ENCODE assay signal across 1 cellular context in genomic region chr11:62830904-62831519, GRCh38.
TF ChIP-seq lines count a peak whose summit lies in the region.

No MANE protein-coding gene starts in this region.

TF ChIP-seq in HEK293, 187 proteins besides CTCF, POLR2A, EP300 and RAD21 (continues in another document):
- TF ChIP-seq ZNF280D (tag by site-specific recombination; IDR thresholded peaks at IDR 0.05) (no peak), ZXDB (tag by site-specific recombination; IDR thresholded peaks at IDR 0.05) (no peak), ZBTB49 (tag by site-specific recombination; IDR thresholded peaks at IDR 0.05; ENCODE audit: low read depth) (no peak), KLF9 (tag by site-specific recombination; IDR thresholded peaks at IDR 0.05; ENCODE audit: low read depth) (no peak), ZNF112 (tag by site-specific recombination; IDR thresholded peaks at IDR 0.05) (no peak), SP2 (tag by site-specific recombination; IDR thresholded peaks at IDR 0.05) (no peak), ZFP3 (tag by site-specific recombination; IDR thresholded peaks at IDR 0.05; ENCODE audit: low read depth) (no peak), ZBTB21 (tag by site-specific recombination; IDR thresholded peaks at IDR 0.05) (0 out of 2 replicates have a peak, but pooled peaks have one; percentile 10), ZNF2 (tag by site-specific recombination; IDR thresholded peaks at IDR 0.05) (no peak), GFI1B (tag by site-specific recombination; IDR thresholded peaks at IDR 0.05) (no peak), ZNF514 (tag by site-specific recombination; IDR thresholded peaks at IDR 0.05) (no peak), ZNF324 (tag by site-specific recombination; IDR thresholded peaks at IDR 0.05) (peak; percentile 83), HOXA7 (CRISPR knock-in tag; IDR thresholded peaks at IDR 0.05; ENCODE audit: borderline replicate concordance) (no peak), OVOL3 (tag by site-specific recombination; IDR thresholded peaks at IDR 0.05) (no peak), ZFP69B (tag by site-specific recombination; IDR thresholded peaks at IDR 0.05) (peak; percentile 60; the same call in 1 of the 2 replicates), ZNF544 (tag by site-specific recombination; IDR thresholded peaks at IDR 0.05) (no peak), ZNF76 (tag by site-specific recombination; IDR thresholded peaks at IDR 0.05; ENCODE audit: borderline replicate concordance, low read depth) (peak; percentile 47; the same call in 1 of the 2 replicates), ZNF302 (tag by site-specific recombination; IDR thresholded peaks at IDR 0.05; ENCODE audit: low read depth) (no peak), ZNF184 (tag by site-specific recombination; IDR thresholded peaks at IDR 0.05) (peak; percentile 43; the same call in 1 of the 2 replicates), ZNF473 (tag by site-specific recombination; IDR thresholded peaks at IDR 0.05) (no peak), ZNF138 (tag by site-specific recombination; IDR thresholded peaks at IDR 0.05; ENCODE audit: borderline replicate concordance) (no peak), ZNF169 (tag by site-specific recombination; IDR thresholded peaks at IDR 0.05) (no peak), ELK4 (IDR thresholded peaks at IDR 0.05; ENCODE audit: borderline replicate concordance, low read depth, low read length) (no peak), ZSCAN30 (tag by site-specific recombination; IDR thresholded peaks at IDR 0.05) (0 out of 2 replicates have a peak, but pooled peaks have one; percentile 35), REPIN1 (tag by site-specific recombination; IDR thresholded peaks at IDR 0.05; ENCODE audit: low read depth) (no peak), SP7 (tag by site-specific recombination; IDR thresholded peaks at IDR 0.05) (no peak), ZNF274 (IDR thresholded peaks at IDR 0.05; ENCODE audit: low read length) (no peak), ZNF274 (tag by site-specific recombination; IDR thresholded peaks at IDR 0.05; ENCODE audit: borderline replicate concordance) (no peak), EGR2 (tag by site-specific recombination; IDR thresholded peaks at IDR 0.05; ENCODE audit: low read depth) (no peak), ZNF350 (tag by site-specific recombination; IDR thresholded peaks at IDR 0.05) (no peak), ZNF660 (tag by site-specific recombination; IDR thresholded peaks at IDR 0.05) (peak; percentile 33; the same call in 1 of the 2 replicates), ZNF548 (tag by site-specific recombination; IDR thresholded peaks at IDR 0.05) (no peak), KLF8 (tag by site-specific recombination; IDR thresholded peaks at IDR 0.05) (no peak), ZBTB26 (tag by site-specific recombination; optimal IDR thresholded peaks at IDR 0.05) (no peak), ZBTB17 (tag by site-specific recombination; IDR thresholded peaks at IDR 0.05) (0 out of 2 replicates have a peak, but pooled peaks have one; percentile 16)
- TF ChIP-seq, protein P1, sequence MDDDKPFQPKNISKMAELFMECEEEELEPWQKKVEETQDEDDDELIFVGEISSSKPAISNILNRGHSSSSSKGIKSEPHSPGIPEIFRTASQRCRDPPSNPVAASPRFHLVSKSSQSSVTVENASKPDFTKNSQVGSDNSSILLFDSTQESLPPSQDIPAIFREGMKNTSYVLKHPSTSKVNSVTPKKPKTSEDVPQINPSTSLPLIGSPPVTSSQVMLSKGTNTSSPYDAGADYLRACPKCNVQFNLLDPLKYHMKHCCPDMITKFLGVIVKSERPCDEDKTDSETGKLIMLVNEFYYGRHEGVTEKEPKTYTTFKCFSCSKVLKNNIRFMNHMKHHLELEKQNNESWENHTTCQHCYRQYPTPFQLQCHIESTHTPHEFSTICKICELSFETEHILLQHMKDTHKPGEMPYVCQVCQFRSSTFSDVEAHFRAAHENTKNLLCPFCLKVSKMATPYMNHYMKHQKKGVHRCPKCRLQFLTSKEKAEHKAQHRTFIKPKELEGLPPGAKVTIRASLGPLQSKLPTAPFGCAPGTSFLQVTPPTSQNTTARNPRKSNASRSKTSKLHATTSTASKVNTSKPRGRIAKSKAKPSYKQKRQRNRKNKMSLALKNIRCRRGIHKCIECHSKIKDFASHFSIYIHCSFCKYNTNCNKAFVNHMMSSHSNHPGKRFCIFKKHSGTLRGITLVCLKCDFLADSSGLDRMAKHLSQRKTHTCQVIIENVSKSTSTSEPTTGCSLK (tag by site-specific recombination; IDR thresholded peaks at IDR 0.05) = no peak
- TF ChIP-seq, protein P2, sequence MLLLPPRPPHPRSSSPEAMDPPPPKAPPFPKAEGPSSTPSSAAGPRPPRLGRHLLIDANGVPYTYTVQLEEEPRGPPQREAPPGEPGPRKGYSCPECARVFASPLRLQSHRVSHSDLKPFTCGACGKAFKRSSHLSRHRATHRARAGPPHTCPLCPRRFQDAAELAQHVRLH (tag by site-specific recombination; IDR thresholded peaks at IDR 0.05) = peak; percentile 73; the same call in 1 of the 2 replicates
- TF ChIP-seq, protein P3, sequence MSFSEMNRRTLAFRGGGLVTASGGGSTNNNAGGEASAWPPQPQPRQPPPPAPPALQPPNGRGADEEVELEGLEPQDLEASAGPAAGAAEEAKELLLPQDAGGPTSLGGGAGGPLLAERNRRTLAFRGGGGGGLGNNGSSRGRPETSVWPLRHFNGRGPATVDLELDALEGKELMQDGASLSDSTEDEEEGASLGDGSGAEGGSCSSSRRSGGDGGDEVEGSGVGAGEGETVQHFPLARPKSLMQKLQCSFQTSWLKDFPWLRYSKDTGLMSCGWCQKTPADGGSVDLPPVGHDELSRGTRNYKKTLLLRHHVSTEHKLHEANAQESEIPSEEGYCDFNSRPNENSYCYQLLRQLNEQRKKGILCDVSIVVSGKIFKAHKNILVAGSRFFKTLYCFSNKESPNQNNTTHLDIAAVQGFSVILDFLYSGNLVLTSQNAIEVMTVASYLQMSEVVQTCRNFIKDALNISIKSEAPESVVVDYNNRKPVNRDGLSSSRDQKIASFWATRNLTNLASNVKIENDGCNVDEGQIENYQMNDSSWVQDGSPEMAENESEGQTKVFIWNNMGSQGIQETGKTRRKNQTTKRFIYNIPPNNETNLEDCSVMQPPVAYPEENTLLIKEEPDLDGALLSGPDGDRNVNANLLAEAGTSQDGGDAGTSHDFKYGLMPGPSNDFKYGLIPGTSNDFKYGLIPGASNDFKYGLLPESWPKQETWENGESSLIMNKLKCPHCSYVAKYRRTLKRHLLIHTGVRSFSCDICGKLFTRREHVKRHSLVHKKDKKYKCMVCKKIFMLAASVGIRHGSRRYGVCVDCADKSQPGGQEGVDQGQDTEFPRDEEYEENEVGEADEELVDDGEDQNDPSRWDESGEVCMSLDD (tag by site-specific recombination; IDR thresholded peaks at IDR 0.05) = no peak
- TF ChIP-seq, protein P4, sequence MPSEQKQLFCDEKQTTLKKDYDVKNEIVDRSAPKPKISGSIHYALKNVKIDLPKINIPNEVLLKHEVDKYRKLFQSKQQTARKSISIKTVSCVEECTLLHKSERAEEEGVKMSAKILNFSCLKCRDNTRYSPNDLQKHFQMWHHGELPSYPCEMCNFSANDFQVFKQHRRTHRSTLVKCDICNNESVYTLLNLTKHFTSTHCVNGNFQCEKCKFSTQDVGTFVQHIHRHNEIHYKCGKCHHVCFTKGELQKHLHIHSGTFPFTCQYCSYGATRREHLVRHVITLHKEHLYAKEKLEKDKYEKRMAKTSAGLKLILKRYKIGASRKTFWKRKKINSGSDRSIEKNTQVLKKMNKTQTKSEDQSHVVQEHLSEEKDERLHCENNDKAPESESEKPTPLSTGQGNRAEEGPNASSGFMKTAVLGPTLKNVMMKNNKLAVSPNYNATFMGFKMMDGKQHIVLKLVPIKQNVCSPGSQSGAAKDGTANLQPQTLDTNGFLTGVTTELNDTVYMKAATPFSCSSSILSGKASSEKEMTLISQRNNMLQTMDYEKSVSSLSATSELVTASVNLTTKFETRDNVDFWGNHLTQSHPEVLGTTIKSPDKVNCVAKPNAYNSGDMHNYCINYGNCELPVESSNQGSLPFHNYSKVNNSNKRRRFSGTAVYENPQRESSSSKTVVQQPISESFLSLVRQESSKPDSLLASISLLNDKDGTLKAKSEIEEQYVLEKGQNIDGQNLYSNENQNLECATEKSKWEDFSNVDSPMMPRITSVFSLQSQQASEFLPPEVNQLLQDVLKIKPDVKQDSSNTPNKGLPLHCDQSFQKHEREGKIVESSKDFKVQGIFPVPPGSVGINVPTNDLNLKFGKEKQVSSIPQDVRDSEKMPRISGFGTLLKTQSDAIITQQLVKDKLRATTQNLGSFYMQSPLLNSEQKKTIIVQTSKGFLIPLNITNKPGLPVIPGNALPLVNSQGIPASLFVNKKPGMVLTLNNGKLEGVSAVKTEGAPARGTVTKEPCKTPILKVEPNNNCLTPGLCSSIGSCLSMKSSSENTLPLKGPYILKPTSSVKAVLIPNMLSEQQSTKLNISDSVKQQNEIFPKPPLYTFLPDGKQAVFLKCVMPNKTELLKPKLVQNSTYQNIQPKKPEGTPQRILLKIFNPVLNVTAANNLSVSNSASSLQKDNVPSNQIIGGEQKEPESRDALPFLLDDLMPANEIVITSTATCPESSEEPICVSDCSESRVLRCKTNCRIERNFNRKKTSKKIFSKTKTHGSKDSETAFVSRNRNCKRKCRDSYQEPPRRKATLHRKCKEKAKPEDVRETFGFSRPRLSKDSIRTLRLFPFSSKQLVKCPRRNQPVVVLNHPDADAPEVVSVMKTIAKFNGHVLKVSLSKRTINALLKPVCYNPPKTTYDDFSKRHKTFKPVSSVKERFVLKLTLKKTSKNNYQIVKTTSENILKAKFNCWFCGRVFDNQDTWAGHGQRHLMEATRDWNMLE (tag by site-specific recombination; conservative IDR thresholded peaks at IDR 0.05; ENCODE audit: low read depth) = peak; percentile 42; the same call in 1 of the 2 replicates
- TF ChIP-seq, protein P5, sequence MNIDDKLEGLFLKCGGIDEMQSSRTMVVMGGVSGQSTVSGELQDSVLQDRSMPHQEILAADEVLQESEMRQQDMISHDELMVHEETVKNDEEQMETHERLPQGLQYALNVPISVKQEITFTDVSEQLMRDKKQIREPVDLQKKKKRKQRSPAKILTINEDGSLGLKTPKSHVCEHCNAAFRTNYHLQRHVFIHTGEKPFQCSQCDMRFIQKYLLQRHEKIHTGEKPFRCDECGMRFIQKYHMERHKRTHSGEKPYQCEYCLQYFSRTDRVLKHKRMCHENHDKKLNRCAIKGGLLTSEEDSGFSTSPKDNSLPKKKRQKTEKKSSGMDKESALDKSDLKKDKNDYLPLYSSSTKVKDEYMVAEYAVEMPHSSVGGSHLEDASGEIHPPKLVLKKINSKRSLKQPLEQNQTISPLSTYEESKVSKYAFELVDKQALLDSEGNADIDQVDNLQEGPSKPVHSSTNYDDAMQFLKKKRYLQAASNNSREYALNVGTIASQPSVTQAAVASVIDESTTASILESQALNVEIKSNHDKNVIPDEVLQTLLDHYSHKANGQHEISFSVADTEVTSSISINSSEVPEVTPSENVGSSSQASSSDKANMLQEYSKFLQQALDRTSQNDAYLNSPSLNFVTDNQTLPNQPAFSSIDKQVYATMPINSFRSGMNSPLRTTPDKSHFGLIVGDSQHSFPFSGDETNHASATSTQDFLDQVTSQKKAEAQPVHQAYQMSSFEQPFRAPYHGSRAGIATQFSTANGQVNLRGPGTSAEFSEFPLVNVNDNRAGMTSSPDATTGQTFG (tag by site-specific recombination; IDR thresholded peaks at IDR 0.05; ENCODE audit: borderline replicate concordance) = no peak
